Comparison of ENCODE assay signal across 8 cellular contexts in genomic region chr1:169586395-169587255, GRCh38. TPM values are rescaled to one million over a fixed set of nuclear protein-coding genes. Genes with fewer than 3 reads are reported as not detected.
A peak's percentile ranks its signal among the peaks of the same experiment; 100 is the strongest.
DNase-seq lines count a peak whose midpoint lies in the region; ATAC-seq and TF ChIP-seq lines count a peak whose summit lies in the region.

TSS of gene F5 (minus strand) at chr1:169586481. CDS start at chr1:169586386, 95 bp downstream.

- no peaks in the 10 kb centered on the region for H3K9me3 Mint-ChIP-seq in activated naive CD8-positive, alpha-beta T cell treated with anti-CD3 and anti-CD28 coated beads for 36 hours

- no peaks in the 10 kb centered on the region for H3F3A ChIP-seq in GM23248 (ENCODE audit: insufficient read depth)

- H2AFZ ChIP-seq in GM23248, result no peak within 1 kb of the TSS

- no peaks in the 10 kb centered on the region for H3K9me2 ChIP-seq in GM23248 (ENCODE audit: insufficient read depth)

- ATAC-seq in heart right ventricle (peak; percentile 94 to 98 (median 98)), upper lobe of right lung (peak; percentile 99)

- TF ChIP-seq CTCF in LNCaP clone FGC (IDR thresholded peaks at IDR 0.05; ENCODE audit: control insufficient read depth, extremely low read depth, insufficient read depth) (peak; percentile 78), heart right ventricle (IDR thresholded peaks at IDR 0.05) (peak in 8 of 9 donors; percentile 11 to 65 (median 54)), upper lobe of right lung (IDR thresholded peaks at IDR 0.05) (peak; percentile 57)

- H3K79me2 ChIP-seq in GM23248 (ENCODE audit: insufficient read depth), result no peaks in the 10 kb centered on the region

- H3K27ac Mint-ChIP-seq in activated naive CD8-positive, alpha-beta T cell treated with anti-CD3 and anti-CD28 coated beads for 36 hours, result peak within 1 kb of the TSS; percentile 89

- H3K4me1 ChIP-seq in GM23248 (ENCODE audit: insufficient read depth) (no peaks in the 10 kb centered on the region), heart right ventricle (peaks cover 0 to 27% (median 10%) of the 10 kb centered on the region in 9 donors), upper lobe of right lung (peaks cover 4% of the 10 kb centered on the region)

- peaks cover 68% of the 10 kb centered on the region for H3K4me1 Mint-ChIP-seq in activated naive CD8-positive, alpha-beta T cell treated with anti-CD3 and anti-CD28 coated beads for 36 hours

- H3K4me3 ChIP-seq in GM23248 (no peak within 1 kb of the TSS), LNCaP clone FGC (ENCODE audit: low read depth, low read length) (peak within 1 kb of the TSS; percentile 44), heart right ventricle (peak within 1 kb of the TSS; percentile 22 to 51 (median 32)), upper lobe of right lung (no peak within 1 kb of the TSS)

- no peaks in the 10 kb centered on the region for H4K20me1 ChIP-seq in GM23248 (ENCODE audit: insufficient read depth)

- no peak within 1 kb of the TSS for H3K27ac ChIP-seq in GM23248
- H3K27ac ChIP-seq in heart right ventricle, result peak within 1 kb of the TSS in 9 of 10 donors; percentile 12 to 85 (median 57)
- no peak within 1 kb of the TSS for H3K27ac ChIP-seq in upper lobe of right lung

- H3K27me3 Mint-ChIP-seq in activated naive CD8-positive, alpha-beta T cell treated with anti-CD3 and anti-CD28 coated beads for 36 hours, result no peaks in the 10 kb centered on the region

- no peak within 1 kb of the TSS for H3K4me2 ChIP-seq in GM23248 (ENCODE audit: unreplicated experiment)

- WGBS in GM23248 (ENCODE audit: low coverage in 1 of 2, low lambda C conversion rate in 2 of 2, missing lambda C conversion rate in 2 of 2), 2 experiments, result 26 to 29% methylated on average over 15 of the region's 15 CpGs
- WGBS in heart right ventricle, 2 donors, result 10 to 14% methylated on average over 15 of the region's 15 CpGs

- intact Hi-C loops in heart right ventricle (cut with DNase I) (loop anchor here in 1 of 10 donors (5.0 kb wide), 1 partner anchor 126 kb away; the partner anchor contains the start of gene SELL), posterior cingulate gyrus (cut with DNase I) (no loop called here), upper lobe of right lung (cut with DNase I) (no loop called here)

- H3K4me3 Mint-ChIP-seq in activated naive CD8-positive, alpha-beta T cell treated with anti-CD3 and anti-CD28 coated beads for 36 hours, result peak within 1 kb of the TSS; percentile 93

- H3K9me3 ChIP-seq in GM23248 (ENCODE audit: low read depth) (no peaks in the 10 kb centered on the region), heart right ventricle (no peaks in the 10 kb centered on the region), upper lobe of right lung (no peaks in the 10 kb centered on the region)

- in situ Hi-C loops in GM23248 (cut with MboI), result no loop called here

- peak; percentile 82 for DNase-seq in ELF-1 (ENCODE audit: low read depth, low spot score)
- peak; percentile 69 for DNase-seq in GM23248
- DNase-seq in LNCaP clone FGC (ENCODE audit: low read depth), result no peak
- DNase-seq in SW480 (ENCODE audit: low spot score), result peak; percentile 61
- peak; percentile 82 for DNase-seq in activated naive CD8-positive, alpha-beta T cell treated with anti-CD3 and anti-CD28 coated beads for 36 hours
- peak; percentile 64 to 72 for DNase-seq in heart right ventricle
- peak; percentile 56 to 97 (median 77) for DNase-seq in posterior cingulate gyrus
- peak; percentile 87 for DNase-seq in upper lobe of right lung

- H3K9ac ChIP-seq in GM23248, result no peak within 1 kb of the TSS

- H3K27me3 ChIP-seq in GM23248 (replicated peaks; ENCODE audit: insufficient read depth) (peaks cover 40% of the 10 kb centered on the region), heart right ventricle (peaks cover 0 to 32% (median 6%) of the 10 kb centered on the region in 7 donors), upper lobe of right lung (no peaks in the 10 kb centered on the region)

- peaks cover 12% of the 10 kb centered on the region for H3K36me3 Mint-ChIP-seq in activated naive CD8-positive, alpha-beta T cell treated with anti-CD3 and anti-CD28 coated beads for 36 hours

- H3K36me3 ChIP-seq in GM23248 (ENCODE audit: low read depth), result no peaks in the 10 kb centered on the region
- H3K36me3 ChIP-seq in heart right ventricle, result no peaks in the 10 kb centered on the region
- H3K36me3 ChIP-seq in upper lobe of right lung, result no peaks in the 10 kb centered on the region

RNA-seq across cellular contexts. Expression of gene F5, which starts in this region (rescaled TPM):
- not detected in 2 replicates for total RNA-seq in GM23248 (2014; rRNA removed; shearing (Covaris generic))
- polyA plus RNA-seq in GM23248 (2016; fragmentation: Nextera tagmentation; extraction: Ambion mirVana), result not detected in 2 replicates
- 10 to 100 TPM; 39.7 to 40.1 TPM for total RNA-seq in activated naive CD8-positive, alpha-beta T cell treated with anti-CD3 and anti-CD28 coated beads for 36 hours
- total RNA-seq in heart right ventricle, result 10 to 100 TPM in 4 of 10 donors, 1 to 10 TPM in 5, under 1 TPM in 1; 0.94 to 31.4 (median 6.9) TPM
- 10 to 100 TPM in 1 of 2 donors, 1 to 10 TPM in 1; 4.6 to 40.3 TPM for polyA plus RNA-seq in heart right ventricle
- 1.6 TPM for total RNA-seq in upper lobe of right lung

Comparison
In these comparisons a context has a peak if more than half of its experiments do, and no peak if none do; other contexts are left out.
1. Peak in DNase-seq in GM23248; RNA of the gene not detected or under 1 TPM.
2. H3K27ac ChIP-seq: peak in heart right ventricle (9 of 10); none in GM23248 (single experiment) and upper lobe of right lung (single experiment).
3. H3K4me3 ChIP-seq: peak in LNCaP clone FGC (single experiment) and heart right ventricle (10 of 10); none in GM23248 (single experiment) and upper lobe of right lung (single experiment).
4. Peak in every context shown above with its lines, with median percentiles within 50 percentile points of each other: CTCF ChIP-seq.